ENCODE assay signal across 8 cellular contexts in genomic region chr11:96314326-96315050, GRCh38. TPM values are rescaled to one million over a fixed set of nuclear protein-coding genes. Genes with fewer than 3 reads are reported as not detected.
DNase-seq lines count a peak whose midpoint lies in the region; ATAC-seq and TF ChIP-seq lines count a peak whose summit lies in the region.

No MANE protein-coding gene starts in this region.

- H3K4me3 ChIP-seq in skeletal muscle tissue (ENCODE audit: low read length in 3 of 3) (no peak overlapping the region), Peyer's patch (no peak overlapping the region)

- no peaks in the 10 kb centered on the region for H3K9me3 ChIP-seq in skeletal muscle tissue (ENCODE audit: control insufficient read depth in 3 of 3, low read length in 3 of 3)
- H3K9me3 ChIP-seq in Peyer's patch = no peaks in the 10 kb centered on the region

- POLR2A ChIA-PET in WTC11 (lab: Charles Lee) = no interaction called here

- H3K27me3 ChIP-seq in skeletal muscle tissue (ENCODE audit: control insufficient read depth in 3 of 3, insufficient read depth in 3 of 3, low read length in 3 of 3) (no peaks in the 10 kb centered on the region), Peyer's patch (no peaks in the 10 kb centered on the region)

- DNase-seq in GM04503 (ENCODE audit: low read depth) (peak; percentile 33), WTC11 (ENCODE audit: low spot score) (no peak), Right ventricle myocardium superior (peak; percentile 52), Peyer's patch (no peak), NCI-H2029 treated with DMSO at 0.1 percent for 48 hours (lab: John Stamatoyannopoulos, UW) (no peak)

- TF ChIP-seq POLR2A in Peyer's patch (IDR thresholded peaks at IDR 0.05) = no peak

- intact Hi-C loops in Right ventricle myocardium superior (cut with DNase I) = no loop called here

- H3K27ac ChIP-seq in skeletal muscle tissue (ENCODE audit: low read depth, low read length) (peak overlapping the region; percentile 10), Peyer's patch (peak overlapping the region in 2 of 4 donors; percentile 30 to 48)

- H3K4me1 Mint-ChIP-seq in WTC11 = peaks cover 65% of the 10 kb centered on the region

- H3K27ac Mint-ChIP-seq in WTC11 = peak overlapping the region; percentile 77; the same call in 1 of the 2 replicates

- CTCF ChIA-PET in WTC11 (lab: Charles Lee) = interaction anchor here (0.6 to 5.7 kb wide), 3 partner anchors 28 to 130 kb away, joined by 3 to 33 read pairs (median 4); partner anchors contain the start of gene MAML2

- H3K36me3 ChIP-seq in skeletal muscle tissue (ENCODE audit: control insufficient read depth in 3 of 3, insufficient read depth in 3 of 3, low read length in 3 of 3) (no peaks in the 10 kb centered on the region), Peyer's patch (no peaks in the 10 kb centered on the region)

- no peaks in the 10 kb centered on the region for H3K9me3 Mint-ChIP-seq in WTC11

- H3K4me1 ChIP-seq in skeletal muscle tissue (ENCODE audit: control insufficient read depth in 3 of 3, insufficient read depth in 3 of 3, low read length in 3 of 3) (peaks cover 0 to 18% (median 11%) of the 10 kb centered on the region in 3 donors), Peyer's patch (peaks cover 0 to 40% (median 3%) of the 10 kb centered on the region in 4 donors)

- H3K36me3 Mint-ChIP-seq in WTC11 = no peaks in the 10 kb centered on the region

- no peaks in the 10 kb centered on the region for H3K27me3 Mint-ChIP-seq in WTC11 (ENCODE audit: low read depth)

- ATAC-seq in WTC11 = no peak
- ATAC-seq in Right ventricle myocardium superior (ENCODE audit: poor library complexity) = peak; percentile 70
- ATAC-seq in HG02759 (IDR thresholded peaks at IDR 0.05; ENCODE audit: unreplicated experiment) = no peak
- no peak for ATAC-seq in HG02798 (IDR thresholded peaks at IDR 0.05; ENCODE audit: poor library complexity, unreplicated experiment)

- H3K9ac ChIP-seq in skeletal muscle tissue (ENCODE audit: low read depth in 1 of 3, low read length in 3 of 3) = no peak overlapping the region

- TF ChIP-seq CTCF in WTC11 (IDR thresholded peaks at IDR 0.05) = no peak
- TF ChIP-seq CTCF in Peyer's patch (IDR thresholded peaks at IDR 0.05) = no peak

- H3K4me3 Mint-ChIP-seq in WTC11 = no peak overlapping the region

TF ChIP-seq in WTC11, 78 proteins besides CTCF, POLR2A, EP300 and RAD21:
- TF ChIP-seq ZNF423 (CRISPR knock-in tag; IDR thresholded peaks at IDR 0.05) (no peak), SMAD3 (CRISPR knock-in tag; IDR thresholded peaks at IDR 0.05; ENCODE audit: borderline replicate concordance) (no peak), CREM (CRISPR knock-in tag; IDR thresholded peaks at IDR 0.05) (no peak), ZNF263 (CRISPR knock-in tag; IDR thresholded peaks at IDR 0.05; ENCODE audit: low read depth) (no peak), MXD4 (CRISPR knock-in tag; IDR thresholded peaks at IDR 0.05; ENCODE audit: borderline replicate concordance) (no peak), FOXP1 (CRISPR knock-in tag; IDR thresholded peaks at IDR 0.05; ENCODE audit: borderline replicate concordance) (no peak), FOXK1 (CRISPR knock-in tag; IDR thresholded peaks at IDR 0.05) (no peak), ETV6 (CRISPR knock-in tag; IDR thresholded peaks at IDR 0.05) (no peak), ZSCAN18 (CRISPR knock-in tag; IDR thresholded peaks at IDR 0.05) (no peak), NFE2L1 (CRISPR knock-in tag; IDR thresholded peaks at IDR 0.05) (no peak), NR1H2 (CRISPR knock-in tag; IDR thresholded peaks at IDR 0.05) (no peak)
- TF ChIP-seq, protein P1, sequence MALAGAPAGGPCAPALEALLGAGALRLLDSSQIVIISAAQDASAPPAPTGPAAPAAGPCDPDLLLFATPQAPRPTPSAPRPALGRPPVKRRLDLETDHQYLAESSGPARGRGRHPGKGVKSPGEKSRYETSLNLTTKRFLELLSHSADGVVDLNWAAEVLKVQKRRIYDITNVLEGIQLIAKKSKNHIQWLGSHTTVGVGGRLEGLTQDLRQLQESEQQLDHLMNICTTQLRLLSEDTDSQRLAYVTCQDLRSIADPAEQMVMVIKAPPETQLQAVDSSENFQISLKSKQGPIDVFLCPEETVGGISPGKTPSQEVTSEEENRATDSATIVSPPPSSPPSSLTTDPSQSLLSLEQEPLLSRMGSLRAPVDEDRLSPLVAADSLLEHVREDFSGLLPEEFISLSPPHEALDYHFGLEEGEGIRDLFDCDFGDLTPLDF (CRISPR knock-in tag; IDR thresholded peaks at IDR 0.05) = no peak
- TF ChIP-seq, protein P2, sequence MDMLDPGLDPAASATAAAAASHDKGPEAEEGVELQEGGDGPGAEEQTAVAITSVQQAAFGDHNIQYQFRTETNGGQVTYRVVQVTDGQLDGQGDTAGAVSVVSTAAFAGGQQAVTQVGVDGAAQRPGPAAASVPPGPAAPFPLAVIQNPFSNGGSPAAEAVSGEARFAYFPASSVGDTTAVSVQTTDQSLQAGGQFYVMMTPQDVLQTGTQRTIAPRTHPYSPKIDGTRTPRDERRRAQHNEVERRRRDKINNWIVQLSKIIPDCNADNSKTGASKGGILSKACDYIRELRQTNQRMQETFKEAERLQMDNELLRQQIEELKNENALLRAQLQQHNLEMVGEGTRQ (CRISPR knock-in tag; IDR thresholded peaks at IDR 0.05) = no peak
- TF ChIP-seq, protein P3, sequence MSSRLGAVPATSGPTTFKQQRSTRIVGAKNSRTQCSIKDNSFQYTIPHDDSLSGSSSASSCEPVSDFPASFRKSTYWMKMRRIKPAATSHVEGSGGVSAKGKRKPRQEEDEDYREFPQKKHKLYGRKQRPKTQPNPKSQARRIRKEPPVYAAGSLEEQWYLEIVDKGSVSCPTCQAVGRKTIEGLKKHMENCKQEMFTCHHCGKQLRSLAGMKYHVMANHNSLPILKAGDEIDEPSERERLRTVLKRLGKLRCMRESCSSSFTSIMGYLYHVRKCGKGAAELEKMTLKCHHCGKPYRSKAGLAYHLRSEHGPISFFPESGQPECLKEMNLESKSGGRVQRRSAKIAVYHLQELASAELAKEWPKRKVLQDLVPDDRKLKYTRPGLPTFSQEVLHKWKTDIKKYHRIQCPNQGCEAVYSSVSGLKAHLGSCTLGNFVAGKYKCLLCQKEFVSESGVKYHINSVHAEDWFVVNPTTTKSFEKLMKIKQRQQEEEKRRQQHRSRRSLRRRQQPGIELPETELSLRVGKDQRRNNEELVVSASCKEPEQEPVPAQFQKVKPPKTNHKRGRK (CRISPR knock-in tag; IDR thresholded peaks at IDR 0.05; ENCODE audit: borderline replicate concordance) = no peak
- TF ChIP-seq, protein P4, sequence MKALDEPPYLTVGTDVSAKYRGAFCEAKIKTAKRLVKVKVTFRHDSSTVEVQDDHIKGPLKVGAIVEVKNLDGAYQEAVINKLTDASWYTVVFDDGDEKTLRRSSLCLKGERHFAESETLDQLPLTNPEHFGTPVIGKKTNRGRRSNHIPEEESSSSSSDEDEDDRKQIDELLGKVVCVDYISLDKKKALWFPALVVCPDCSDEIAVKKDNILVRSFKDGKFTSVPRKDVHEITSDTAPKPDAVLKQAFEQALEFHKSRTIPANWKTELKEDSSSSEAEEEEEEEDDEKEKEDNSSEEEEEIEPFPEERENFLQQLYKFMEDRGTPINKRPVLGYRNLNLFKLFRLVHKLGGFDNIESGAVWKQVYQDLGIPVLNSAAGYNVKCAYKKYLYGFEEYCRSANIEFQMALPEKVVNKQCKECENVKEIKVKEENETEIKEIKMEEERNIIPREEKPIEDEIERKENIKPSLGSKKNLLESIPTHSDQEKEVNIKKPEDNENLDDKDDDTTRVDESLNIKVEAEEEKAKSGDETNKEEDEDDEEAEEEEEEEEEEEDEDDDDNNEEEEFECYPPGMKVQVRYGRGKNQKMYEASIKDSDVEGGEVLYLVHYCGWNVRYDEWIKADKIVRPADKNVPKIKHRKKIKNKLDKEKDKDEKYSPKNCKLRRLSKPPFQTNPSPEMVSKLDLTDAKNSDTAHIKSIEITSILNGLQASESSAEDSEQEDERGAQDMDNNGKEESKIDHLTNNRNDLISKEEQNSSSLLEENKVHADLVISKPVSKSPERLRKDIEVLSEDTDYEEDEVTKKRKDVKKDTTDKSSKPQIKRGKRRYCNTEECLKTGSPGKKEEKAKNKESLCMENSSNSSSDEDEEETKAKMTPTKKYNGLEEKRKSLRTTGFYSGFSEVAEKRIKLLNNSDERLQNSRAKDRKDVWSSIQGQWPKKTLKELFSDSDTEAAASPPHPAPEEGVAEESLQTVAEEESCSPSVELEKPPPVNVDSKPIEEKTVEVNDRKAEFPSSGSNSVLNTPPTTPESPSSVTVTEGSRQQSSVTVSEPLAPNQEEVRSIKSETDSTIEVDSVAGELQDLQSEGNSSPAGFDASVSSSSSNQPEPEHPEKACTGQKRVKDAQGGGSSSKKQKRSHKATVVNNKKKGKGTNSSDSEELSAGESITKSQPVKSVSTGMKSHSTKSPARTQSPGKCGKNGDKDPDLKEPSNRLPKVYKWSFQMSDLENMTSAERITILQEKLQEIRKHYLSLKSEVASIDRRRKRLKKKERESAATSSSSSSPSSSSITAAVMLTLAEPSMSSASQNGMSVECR (CRISPR knock-in tag; IDR thresholded peaks at IDR 0.05; ENCODE audit: borderline replicate concordance) = no peak

RNA-seq across cellular contexts. Expression of gene MAML2, which starts 28.5 kb away (rescaled TPM):
- 5.1 to 8.1 TPM (median 5.2 TPM) in 3 replicates for total RNA-seq in WTC11 (2021)
- total RNA-seq in Right ventricle myocardium superior = 4.5 TPM
- 5.2 TPM for total RNA-seq in skeletal muscle tissue
- total RNA-seq in Peyer's patch = 10 to 100 TPM in 3 of 4 donors, 1 to 10 TPM in 1; 8.4 to 60.2 (median 22.7) TPM

Comparison
In these comparisons a context has a peak if more than half of its experiments do, and no peak if none do; other contexts are left out.
1. DNase-seq: peak in GM04503 (single experiment) and Right ventricle myocardium superior (single experiment); none in WTC11 (single experiment), Peyer's patch (0 of 3) and NCI-H2029 treated with DMSO at 0.1 percent for 48 hours (single experiment).